In the genomic region with DNA sequence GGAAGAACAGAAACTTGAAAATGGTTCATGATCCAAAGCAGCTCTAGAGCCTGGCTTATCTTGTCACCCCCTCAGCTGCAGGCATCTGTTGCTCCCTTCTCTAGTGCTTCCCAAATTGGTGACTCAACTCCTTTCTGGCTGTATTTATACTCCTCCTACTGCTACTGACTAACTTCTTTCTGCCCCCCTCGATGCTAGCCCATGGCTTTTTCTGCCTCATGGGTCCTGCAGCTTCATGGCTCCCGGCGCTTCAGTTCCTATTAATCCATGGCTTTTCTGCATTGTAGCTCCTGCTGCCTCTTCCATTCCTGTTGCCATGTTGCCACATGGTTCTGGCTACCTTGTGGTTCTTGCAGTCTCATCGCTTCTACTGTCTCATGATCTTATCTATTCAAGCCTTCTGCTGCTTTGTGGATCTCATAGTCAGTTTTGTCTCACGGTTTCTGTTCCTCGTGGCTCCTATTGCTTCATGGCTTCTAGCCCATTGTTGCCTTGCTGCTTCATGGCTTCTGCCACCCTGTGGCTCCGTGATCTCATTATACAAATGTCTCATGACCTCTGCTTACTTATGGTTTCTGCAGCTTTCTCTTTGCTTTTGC, we compare ENCODE assay signal across 1 cellular context.
TF ChIP-seq lines count a peak whose summit lies in the region.

No MANE protein-coding gene starts in this region.

TF ChIP-seq in H1, 55 proteins besides CTCF, POLR2A, EP300 and RAD21:
- TF ChIP-seq, protein P1, sequence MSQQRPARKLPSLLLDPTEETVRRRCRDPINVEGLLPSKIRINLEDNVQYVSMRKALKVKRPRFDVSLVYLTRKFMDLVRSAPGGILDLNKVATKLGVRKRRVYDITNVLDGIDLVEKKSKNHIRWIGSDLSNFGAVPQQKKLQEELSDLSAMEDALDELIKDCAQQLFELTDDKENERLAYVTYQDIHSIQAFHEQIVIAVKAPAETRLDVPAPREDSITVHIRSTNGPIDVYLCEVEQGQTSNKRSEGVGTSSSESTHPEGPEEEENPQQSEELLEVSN (IDR thresholded peaks at IDR 0.05): no peak
- TF ChIP-seq TAF1 (IDR thresholded peaks at IDR 0.05; ENCODE audit: low read depth, low read length) (no peak), JUN (IDR thresholded peaks at IDR 0.05; ENCODE audit: low read depth, low read length) (no peak), NANOG (IDR thresholded peaks at IDR 0.05; ENCODE audit: insufficient read depth, low read depth, low read length, poor library complexity, severe bottlenecking) (no peak), HDAC2 (IDR thresholded peaks at IDR 0.05; ENCODE audit: borderline replicate concordance in 1 of 2, low read depth in 2 of 2, low read length in 2 of 2) (no peak), EGR1 (IDR thresholded peaks at IDR 0.05; ENCODE audit: borderline replicate concordance, low read depth, low read length) (no peak), RFX5 (IDR thresholded peaks at IDR 0.05; ENCODE audit: borderline replicate concordance, low read depth, low read length) (no peak), YY1 (IDR thresholded peaks at IDR 0.05; ENCODE audit: low read depth, low read length) (no peak), TAF7 (optimal IDR thresholded peaks at IDR 0.05; ENCODE audit: borderline replicate concordance, low read depth, low read length) (no peak), GTF2F1 (IDR thresholded peaks at IDR 0.05; ENCODE audit: borderline replicate concordance, low read depth, low read length) (no peak), SP4 (IDR thresholded peaks at IDR 0.05; ENCODE audit: low read length) (no peak), CEBPB (IDR thresholded peaks at IDR 0.05; ENCODE audit: low read depth, low read length) (no peak), CREB1 (IDR thresholded peaks at IDR 0.05) (no peak), FOSL1 (IDR thresholded peaks at IDR 0.05; ENCODE audit: insufficient read depth, low read depth, low read length) (no peak), MAFK (IDR thresholded peaks at IDR 0.05; ENCODE audit: low read depth, low read length) (no peak), POLR2AphosphoS5 (IDR thresholded peaks at IDR 0.05; ENCODE audit: low read depth, low read length) (no peak), USF2 (IDR thresholded peaks at IDR 0.05; ENCODE audit: low read length) (no peak), CHD1 (IDR thresholded peaks at IDR 0.05; ENCODE audit: low read depth, low read length) (no peak), ATF3 (IDR thresholded peaks at IDR 0.05; ENCODE audit: insufficient read depth, low read depth, low read length) (no peak)
